ENCODE assay signal across 1 cellular context in genomic region chr1:1377540-1378205, GRCh38.
A peak's percentile ranks its signal among the peaks of the same experiment; 100 is the strongest.
TF ChIP-seq lines count a peak whose summit lies in the region.

No MANE protein-coding gene starts in this region.

TF ChIP-seq in K562, 482 proteins besides CTCF, POLR2A, EP300 and RAD21:
- no peak for TF ChIP-seq PYGO2 (tag; IDR thresholded peaks at IDR 0.05)
- TF ChIP-seq ZBTB11 (CRISPR knock-in tag; IDR thresholded peaks at IDR 0.05), result 0 out of 6 replicates have a peak, but pooled peaks of 1 of the 3 experiments have one; percentile 7
- TF ChIP-seq, protein P1, sequence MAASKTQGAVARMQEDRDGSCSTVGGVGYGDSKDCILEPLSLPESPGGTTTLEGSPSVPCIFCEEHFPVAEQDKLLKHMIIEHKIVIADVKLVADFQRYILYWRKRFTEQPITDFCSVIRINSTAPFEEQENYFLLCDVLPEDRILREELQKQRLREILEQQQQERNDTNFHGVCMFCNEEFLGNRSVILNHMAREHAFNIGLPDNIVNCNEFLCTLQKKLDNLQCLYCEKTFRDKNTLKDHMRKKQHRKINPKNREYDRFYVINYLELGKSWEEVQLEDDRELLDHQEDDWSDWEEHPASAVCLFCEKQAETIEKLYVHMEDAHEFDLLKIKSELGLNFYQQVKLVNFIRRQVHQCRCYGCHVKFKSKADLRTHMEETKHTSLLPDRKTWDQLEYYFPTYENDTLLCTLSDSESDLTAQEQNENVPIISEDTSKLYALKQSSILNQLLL (CRISPR knock-in tag; IDR thresholded peaks at IDR 0.05; ENCODE audit: borderline replicate concordance), result 0 out of 2 replicates have a peak, but pooled peaks have one; percentile 51
